Comparison of ENCODE assay signal across 7 cellular contexts in the genomic region with DNA sequence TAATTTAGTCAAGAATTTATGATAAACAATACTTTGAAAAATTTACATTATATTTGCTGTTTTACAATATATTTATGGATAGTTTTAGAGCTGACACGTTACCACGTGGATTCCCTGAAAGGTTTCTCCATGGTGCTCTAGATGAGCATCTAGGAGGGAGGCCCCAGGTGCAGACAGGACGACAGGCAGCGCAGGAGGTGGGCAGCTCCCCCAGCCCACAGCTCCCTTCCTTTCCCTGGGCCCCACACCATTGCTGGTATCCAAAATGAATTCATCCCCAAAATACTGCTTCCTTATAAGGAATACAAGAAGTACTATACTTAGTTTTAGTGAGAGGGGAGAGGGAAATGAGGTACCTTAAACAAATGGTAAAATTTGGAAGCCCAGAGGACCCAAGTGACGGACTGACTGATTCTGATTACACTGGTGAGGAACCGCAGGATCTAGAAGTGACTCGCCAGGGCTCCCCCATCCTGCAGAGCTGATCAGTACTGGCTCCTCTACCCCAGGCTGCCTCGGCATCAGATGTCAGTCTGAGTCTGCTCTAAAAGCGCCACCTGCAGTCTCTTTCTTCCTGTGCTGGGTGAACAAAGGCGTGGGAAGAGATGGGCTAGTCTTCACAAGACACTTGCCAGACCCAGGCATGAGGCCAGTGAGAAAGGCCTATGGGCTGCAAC.
DNase-seq lines count a peak whose midpoint lies in the region; ATAC-seq and TF ChIP-seq lines count a peak whose summit lies in the region.

No MANE protein-coding gene starts in this region.

- TF ChIP-seq CTCF in WTC11 (IDR thresholded peaks at IDR 0.05), result no peak
- peak; percentile 61 for TF ChIP-seq CTCF in chondrocyte (IDR thresholded peaks at IDR 0.05)
- peak; percentile 43 for TF ChIP-seq CTCF in osteocyte (IDR thresholded peaks at IDR 0.05)

- H3K27me3 Mint-ChIP-seq in WTC11 (ENCODE audit: low read depth) (no peaks in the 10 kb centered on the region), chondrocyte (ENCODE audit: low read depth) (no peaks in the 10 kb centered on the region), osteocyte (ENCODE audit: unreplicated experiment) (no peaks in the 10 kb centered on the region)

- peak; percentile 83 for DNase-seq in NCI-H1092 treated with DMSO at 0.1 percent for 48 hours (lab: John Stamatoyannopoulos, UW)
- DNase-seq in WTC11 (ENCODE audit: low spot score), result peak; percentile 82
- no peak for DNase-seq in chondrocyte (ENCODE audit: low spot score)
- no peak for DNase-seq in osteocyte (ENCODE audit: extremely low spot score, unreplicated experiment)
- DNase-seq in OCI-M2 (lab: John Stamatoyannopoulos, UW; ENCODE audit: unreplicated experiment), result no peak

- H3K4me3 Mint-ChIP-seq in WTC11 (no peak overlapping the region), chondrocyte (ENCODE audit: unreplicated experiment) (no peak overlapping the region), osteocyte (ENCODE audit: unreplicated experiment) (no peak overlapping the region)

- H3K36me3 Mint-ChIP-seq in WTC11, result peaks cover 40% of the 10 kb centered on the region
- H3K36me3 Mint-ChIP-seq in chondrocyte (ENCODE audit: low read depth), result peaks cover 23% of the 10 kb centered on the region
- peaks cover 22% of the 10 kb centered on the region for H3K36me3 Mint-ChIP-seq in osteocyte (ENCODE audit: unreplicated experiment)

- H3K4me1 Mint-ChIP-seq in WTC11 (peaks cover 26% of the 10 kb centered on the region), chondrocyte (ENCODE audit: low read depth) (peaks cover 17% of the 10 kb centered on the region), osteocyte (ENCODE audit: unreplicated experiment) (peaks cover 25% of the 10 kb centered on the region)

- H3K9me3 Mint-ChIP-seq in WTC11, result no peaks in the 10 kb centered on the region
- H3K9me3 Mint-ChIP-seq in chondrocyte (ENCODE audit: low read depth), result no peaks in the 10 kb centered on the region
- no peaks in the 10 kb centered on the region for H3K9me3 Mint-ChIP-seq in osteocyte (ENCODE audit: unreplicated experiment)

- CTCF ChIA-PET in WTC11 (lab: Charles Lee), result interaction anchor here (0.5 to 3.5 kb wide), 21 partner anchors 10 to 671 kb away, joined by 3 to 42 read pairs (median 5); a partner anchor contains a TSS

- ATAC-seq in GM18517 (IDR thresholded peaks at IDR 0.05; ENCODE audit: unreplicated experiment) (peak; percentile 75), HG02759 (IDR thresholded peaks at IDR 0.05; ENCODE audit: unreplicated experiment) (peak; percentile 90), WTC11 (peak; percentile 96)

- H3K27ac Mint-ChIP-seq in WTC11 (peak overlapping the region; percentile 95; the same call in 1 of the 2 replicates), chondrocyte (ENCODE audit: unreplicated experiment) (no peak overlapping the region), osteocyte (ENCODE audit: unreplicated experiment) (peak overlapping the region; percentile 54)

- POLR2A ChIA-PET in WTC11 (lab: Charles Lee), result no interaction called here

TF ChIP-seq in WTC11, 78 proteins besides CTCF, POLR2A, EP300 and RAD21:
- TF ChIP-seq EMX1 (CRISPR knock-in tag; IDR thresholded peaks at IDR 0.05) (no peak), CREB1 (CRISPR knock-in tag; IDR thresholded peaks at IDR 0.05) (no peak), ZNF423 (CRISPR knock-in tag; IDR thresholded peaks at IDR 0.05) (peak; percentile 51; the same call in 1 of the 2 replicates)
- TF ChIP-seq, protein P1, sequence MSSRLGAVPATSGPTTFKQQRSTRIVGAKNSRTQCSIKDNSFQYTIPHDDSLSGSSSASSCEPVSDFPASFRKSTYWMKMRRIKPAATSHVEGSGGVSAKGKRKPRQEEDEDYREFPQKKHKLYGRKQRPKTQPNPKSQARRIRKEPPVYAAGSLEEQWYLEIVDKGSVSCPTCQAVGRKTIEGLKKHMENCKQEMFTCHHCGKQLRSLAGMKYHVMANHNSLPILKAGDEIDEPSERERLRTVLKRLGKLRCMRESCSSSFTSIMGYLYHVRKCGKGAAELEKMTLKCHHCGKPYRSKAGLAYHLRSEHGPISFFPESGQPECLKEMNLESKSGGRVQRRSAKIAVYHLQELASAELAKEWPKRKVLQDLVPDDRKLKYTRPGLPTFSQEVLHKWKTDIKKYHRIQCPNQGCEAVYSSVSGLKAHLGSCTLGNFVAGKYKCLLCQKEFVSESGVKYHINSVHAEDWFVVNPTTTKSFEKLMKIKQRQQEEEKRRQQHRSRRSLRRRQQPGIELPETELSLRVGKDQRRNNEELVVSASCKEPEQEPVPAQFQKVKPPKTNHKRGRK (CRISPR knock-in tag; IDR thresholded peaks at IDR 0.05; ENCODE audit: borderline replicate concordance), result no peak
- TF ChIP-seq, protein P2, sequence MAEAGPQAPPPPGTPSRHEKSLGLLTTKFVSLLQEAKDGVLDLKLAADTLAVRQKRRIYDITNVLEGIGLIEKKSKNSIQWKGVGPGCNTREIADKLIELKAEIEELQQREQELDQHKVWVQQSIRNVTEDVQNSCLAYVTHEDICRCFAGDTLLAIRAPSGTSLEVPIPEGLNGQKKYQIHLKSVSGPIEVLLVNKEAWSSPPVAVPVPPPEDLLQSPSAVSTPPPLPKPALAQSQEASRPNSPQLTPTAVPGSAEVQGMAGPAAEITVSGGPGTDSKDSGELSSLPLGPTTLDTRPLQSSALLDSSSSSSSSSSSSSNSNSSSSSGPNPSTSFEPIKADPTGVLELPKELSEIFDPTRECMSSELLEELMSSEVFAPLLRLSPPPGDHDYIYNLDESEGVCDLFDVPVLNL (CRISPR knock-in tag; IDR thresholded peaks at IDR 0.05; ENCODE audit: borderline replicate concordance, low read depth), result no peak

Comparison
In these comparisons a context has a peak if more than half of its experiments do, and no peak if none do; other contexts are left out.
1. DNase-seq: peak in NCI-H1092 treated with DMSO at 0.1 percent for 48 hours (single experiment) and WTC11 (single experiment); none in chondrocyte (single experiment), osteocyte (single experiment) and OCI-M2 (single experiment).
2. Peak in every context shown above with its lines, with median percentiles within 50 percentile points of each other: ATAC-seq.